12 cellular contexts compared by ENCODE assay signal in genomic region chr16:30068333-30068732, GRCh38. TPM values are rescaled to one million over a fixed set of nuclear protein-coding genes. Genes with fewer than 3 reads are reported as not detected.
A peak's percentile ranks its signal among the peaks of the same experiment; 100 is the strongest.
DNase-seq lines count a peak whose midpoint lies in the region; TF ChIP-seq lines count a peak whose summit lies in the region.
"Had no signal": no experiment of that assay in that cellular context is flagged by ENCODE, and none has a peak within 500 bp of the region (broad histone marks: within the 10 kb centered on the region; RNA-seq: fewer than 3 reads in every experiment).

No MANE protein-coding gene starts in this region.

- H3K27me3 ChIP-seq in AG04450 (ENCODE audit: control insufficient read depth, insufficient read depth, low read length) = no peaks in the 10 kb centered on the region
- no peaks in the 10 kb centered on the region for H3K27me3 ChIP-seq in H9 (ENCODE audit: insufficient read depth, low read length)
- H3K27me3 ChIP-seq in ascending aorta = no peaks in the 10 kb centered on the region

- H3K36me3 Mint-ChIP-seq in H9 (ENCODE audit: insufficient read depth in 1 of 3, low read depth in 3 of 3) (peaks cover 51 to 69% (median 58%) of the 10 kb centered on the region in 3 experiments), neural crest cell (ENCODE audit: low read depth) (peaks cover 25% of the 10 kb centered on the region)

- CTCF ChIA-PET in AG04450 (lab: Charles Lee) = interaction anchor here (0.7 kb wide), 1 partner anchor 1074 kb away, joined by 3 read pairs; no protein-coding TSS in a partner anchor

- no peak overlapping the region for H2BK12ac ChIP-seq in H9 (ENCODE audit: insufficient read length, low read depth, low read length)

- H3K4me1 ChIP-seq in H9 (ENCODE audit: insufficient read depth, low read length) = no peaks in the 10 kb centered on the region; the same call in 1 of the 2 replicates
- H3K4me1 ChIP-seq in ascending aorta = peaks cover 19 to 44% of the 10 kb centered on the region in 2 donors

- H3K23ac ChIP-seq in H9 (ENCODE audit: insufficient read length, low read depth, low read length) = no peak overlapping the region

- H3K18ac ChIP-seq in H9 (ENCODE audit: insufficient read length, low read depth, low read length) = no peak overlapping the region

- H3K4me3 Mint-ChIP-seq in H9 (no peak overlapping the region; a peak in 3 of 5 replicates), neural crest cell (peak overlapping the region; percentile 84)

- peak overlapping the region in 2 of 3 experiments; percentile 40 to 57; a peak in 2 of 7 replicates for H3K27ac Mint-ChIP-seq in H9
- H3K27ac Mint-ChIP-seq in neural crest cell (ENCODE audit: unreplicated experiment) = no peak overlapping the region

- peaks cover 17 to 28% of the 10 kb centered on the region in 2 experiments for H3K4me1 Mint-ChIP-seq in H9
- peaks cover 43% of the 10 kb centered on the region for H3K4me1 Mint-ChIP-seq in neural crest cell

- H2BK20ac ChIP-seq in H9 (ENCODE audit: low read depth, low read length, poor library complexity, severe bottlenecking) = no peak overlapping the region

- no peak overlapping the region for H4K5ac ChIP-seq in H9 (ENCODE audit: insufficient read length, low read depth, low read length)

- DNase-seq in AG04450 (ENCODE audit: low read depth, low spot score) (no peak), H9 (no peak), ascending aorta (ENCODE audit: low spot score in 2 of 2) (no peak), neural crest cell (ENCODE audit: low read depth, low spot score) (no peak), OCI-M1 (lab: John Stamatoyannopoulos, UW) (no peak), DMS53 (lab: John Stamatoyannopoulos, UW) (no peak), NCI-H1092 (lab: John Stamatoyannopoulos, UW) (no peak), amygdala (lab: John Stamatoyannopoulos, UW) (no peak)
- DNase-seq: hypothalamus, KG1, NCI-H510A treated with DMSO at 0.1 percent for 48 hours, occipital lobe had no signal

- H3K56ac ChIP-seq in H9 (ENCODE audit: insufficient read length, low read depth, low read length) = no peak overlapping the region

- peaks cover 55 to 60% of the 10 kb centered on the region in 2 donors for H3K36me3 ChIP-seq in ascending aorta

- no peak overlapping the region for H4K91ac ChIP-seq in H9 (ENCODE audit: insufficient read length, low read depth, low read length)

- H3K9ac ChIP-seq in H9 (ENCODE audit: extremely low read depth, insufficient read length, low read length) = no peak overlapping the region

- H3K4me3 ChIP-seq in AG04450 (ENCODE audit: low read depth, low read length) = peak overlapping the region; percentile 27
- H3K4me3 ChIP-seq in ascending aorta = peak overlapping the region in 1 of 2 donors; percentile 92

- peaks cover 7% of the 10 kb centered on the region for H3K79me1 ChIP-seq in H9 (ENCODE audit: insufficient read depth, low read depth, low read length, poor library complexity, severe bottlenecking)

- no peak overlapping the region for H2AFZ ChIP-seq in H9 (ENCODE audit: low read length)

- peaks cover 17% of the 10 kb centered on the region for H3K23me2 ChIP-seq in H9 (ENCODE audit: insufficient read length, low read depth, low read length, poor library complexity, severe bottlenecking)

- no peak overlapping the region for H2BK15ac ChIP-seq in H9 (ENCODE audit: low read depth, low read length)

- H3K4ac ChIP-seq in H9 (ENCODE audit: low read depth, low read length) = no peak overlapping the region

- WGBS in H9 (ENCODE audit: extremely low coverage, insufficient read length, low lambda C conversion rate) = no CpG with 5 or more reads among the region's 9 CpGs

- H3K9me3 ChIP-seq in AG04450 (ENCODE audit: control insufficient read depth, insufficient read depth, low read length) (peaks cover 6% of the 10 kb centered on the region; the same call in 1 of the 2 replicates), H9 (ENCODE audit: control insufficient read depth, low read depth, low read length) (no peaks in the 10 kb centered on the region), ascending aorta (no peaks in the 10 kb centered on the region)

- POLR2A ChIA-PET in AG04450 (lab: Yijun Ruan, JAX) = interaction anchor here (1.3 kb wide), 1 partner anchor 341 kb away, joined by 3 read pairs; no protein-coding TSS in a partner anchor

- no peak overlapping the region for H2BK5ac ChIP-seq in H9 (ENCODE audit: insufficient read length, low read length)

- no peak overlapping the region for H2AK5ac ChIP-seq in H9 (ENCODE audit: insufficient read length, low read length)

- H2BK120ac ChIP-seq in H9 (ENCODE audit: low read depth, low read length, poor library complexity, severe bottlenecking) = no peak overlapping the region

- no peak overlapping the region for H3K14ac ChIP-seq in H9 (ENCODE audit: insufficient read depth, low read length)

- H3K4me2 ChIP-seq in H9 (ENCODE audit: insufficient read depth, insufficient read length, low read length) = no peak overlapping the region

- H3T11ph ChIP-seq in H9 (ENCODE audit: low read length) = no peak overlapping the region

- H3K9me3 Mint-ChIP-seq in H9 = no peaks in the 10 kb centered on the region; a peak in 1 of 5 replicates
- no peaks in the 10 kb centered on the region for H3K9me3 Mint-ChIP-seq in neural crest cell

- H3K27ac ChIP-seq in AG04450 (ENCODE audit: low read depth, low read length) = no peak overlapping the region
- H3K27ac ChIP-seq in H9 (ENCODE audit: insufficient read length, low read depth, low read length) = no peak overlapping the region
- H3K27ac ChIP-seq in ascending aorta = peak overlapping the region; percentile 42 to 48

- no peaks in the 10 kb centered on the region; the same call in 1 of the 2 replicates for H3K27me3 Mint-ChIP-seq in H9 (ENCODE audit: low read depth)
- H3K27me3 Mint-ChIP-seq in neural crest cell (ENCODE audit: low read depth) = no peaks in the 10 kb centered on the region

- no peaks in the 10 kb centered on the region for H4K20me1 ChIP-seq in H9 (ENCODE audit: control insufficient read depth, insufficient read depth, insufficient read length)

- no peak overlapping the region for H4K8ac ChIP-seq in H9 (replicated peaks; ENCODE audit: insufficient read length, low read depth, low read length)

- H3K79me2 ChIP-seq in H9 (ENCODE audit: insufficient read depth, low read length) = peaks cover 12% of the 10 kb centered on the region; the same call in 1 of the 2 replicates

- intact Hi-C loops in ascending aorta (cut with DNase I) = loop anchor here (5.0 to 10.0 kb wide), 3 partner anchors 246 to 586 kb away; partner anchors contain the start of genes FBRS, MAZ, MVP and PRR14

- TF ChIP-seq CTCF in AG04450 (IDR thresholded peaks at IDR 0.05; ENCODE audit: low read depth, low read length) (no peak), H9 (conservative IDR thresholded peaks at IDR 0.05) (no peak), ascending aorta (IDR thresholded peaks at IDR 0.05) (no peak), neural crest cell (conservative IDR thresholded peaks at IDR 0.05) (no peak)

RNA-seq across cellular contexts. Expression of gene ALDOA, which starts 2.8 kb away (rescaled TPM):
- polyA plus RNA-seq in AG04450 (2011; rRNA removed) = 631 and 806 TPM in 2 replicates
- polyA minus RNA-seq in AG04450 (2011; rRNA and poly(A)+ RNA removed) = 968 and 1,220 TPM in 2 replicates
- total RNA-seq in H9 (2021) = 1,356 and 1,375 TPM in 2 replicates
- total RNA-seq in ascending aorta = 1,202 TPM
- 640 and 669 TPM in 2 replicates for total RNA-seq in neural crest cell

RNA-seq across cellular contexts. Expression of gene PPP4C, which starts 7.5 kb away (rescaled TPM):
- polyA plus RNA-seq in AG04450 (2011; rRNA removed) = 112 and 140 TPM in 2 replicates
- 325 and 433 TPM in 2 replicates for polyA minus RNA-seq in AG04450 (2011; rRNA and poly(A)+ RNA removed)
- total RNA-seq in H9 (2021) = 162 and 163 TPM in 2 replicates
- 50.7 TPM for total RNA-seq in ascending aorta
- 141 and 144 TPM in 2 replicates for total RNA-seq in neural crest cell

RNA-seq across cellular contexts. Expression of gene TBX6, which starts 23.4 kb away (rescaled TPM):
- not detected in 2 replicates for polyA plus RNA-seq in AG04450 (2011; rRNA removed)
- not detected in 2 replicates for polyA minus RNA-seq in AG04450 (2011; rRNA and poly(A)+ RNA removed)
- total RNA-seq in H9 (2021) (1.6 and 1.9 TPM in 2 replicates), ascending aorta (0.75 TPM), neural crest cell (0.79 and 1.2 TPM in 2 replicates)

RNA-seq across cellular contexts. Expression of gene YPEL3, which starts 27.7 kb away (rescaled TPM):
- polyA plus RNA-seq in AG04450 (2011; rRNA removed) = 15.6 and 23.1 TPM in 2 replicates
- polyA minus RNA-seq in AG04450 (2011; rRNA and poly(A)+ RNA removed) = 7.0 and 9.8 TPM in 2 replicates
- 26.3 and 27.5 TPM in 2 replicates for total RNA-seq in H9 (2021)
- 98.6 TPM for total RNA-seq in ascending aorta
- 9.6 and 12.4 TPM in 2 replicates for total RNA-seq in neural crest cell

RNA-seq across cellular contexts. Expression of gene TLCD3B, which starts 37.3 kb away (rescaled TPM):
- not detected in 2 replicates for polyA plus RNA-seq in AG04450 (2011; rRNA removed)
- polyA minus RNA-seq in AG04450 (2011; rRNA and poly(A)+ RNA removed) = not detected in 2 replicates
- total RNA-seq in H9 (2021) = 20.9 and 22.3 TPM in 2 replicates
- not detected for total RNA-seq in ascending aorta
- total RNA-seq in neural crest cell = 14.2 and 15.3 TPM in 2 replicates

Comparison
In these comparisons a context has a peak if more than half of its experiments do, and no peak if none do; other contexts are left out.
1. H3K27ac ChIP-seq: peak in ascending aorta (2 of 2); none in AG04450 (single experiment) and H9 (single experiment).